ENCODE assay signal across 23 cellular contexts in the genomic region with DNA sequence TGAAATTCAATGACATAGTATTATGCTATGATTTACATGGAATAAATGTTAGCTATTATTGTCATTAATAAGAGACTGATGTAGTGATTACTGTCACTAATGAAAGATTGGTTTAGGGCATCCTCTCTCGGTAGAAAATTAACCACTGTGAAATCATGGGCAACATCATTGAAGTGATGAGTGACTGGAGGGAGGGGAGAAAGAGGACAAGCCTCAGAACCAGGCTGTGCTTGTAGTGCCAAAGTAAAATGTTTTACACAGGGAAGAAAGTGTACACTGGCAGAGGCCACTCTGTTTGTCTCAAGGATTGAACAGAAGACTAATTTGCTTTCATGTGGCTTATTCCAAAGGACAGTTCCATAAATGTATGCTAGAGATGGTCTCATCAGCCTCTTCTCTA.
DNase-seq lines count a peak whose midpoint lies in the region; ATAC-seq and TF ChIP-seq lines count a peak whose summit lies in the region.
"Had no signal": no experiment of that assay in that cellular context is flagged by ENCODE, and none has a peak within 500 bp of the region (broad histone marks: within the 10 kb centered on the region; RNA-seq: fewer than 3 reads in every experiment).

No MANE protein-coding gene starts in this region.

- no peak for TF ChIP-seq POLR2A in esophagus muscularis mucosa (IDR thresholded peaks at IDR 0.05; ENCODE audit: low read depth)

- H3K36me3 ChIP-seq in esophagus muscularis mucosa (no peaks in the 10 kb centered on the region), mucosa of descending colon (ENCODE audit: low read depth) (no peaks in the 10 kb centered on the region)
- H3K36me3 ChIP-seq: BLaER1 treated with 17β-estradiol and CSF1 and Interleukin-3, amounts not matched to agents 10 nM and 100 nM; SJSA1 had no signal

- TF ChIP-seq CTCF in esophagus muscularis mucosa (IDR thresholded peaks at IDR 0.05) (no peak), mucosa of descending colon (IDR thresholded peaks at IDR 0.05) (no peak)

- H3K4me1 ChIP-seq in esophagus muscularis mucosa, result peaks cover 0 to 2% (median 0%) of the 10 kb centered on the region in 4 donors
- H3K4me1 ChIP-seq in mucosa of descending colon (ENCODE audit: low read depth), result no peaks in the 10 kb centered on the region
- H3K4me1 ChIP-seq: BLaER1 treated with 17β-estradiol and CSF1 and Interleukin-3, amounts not matched to agents 10 nM and 100 nM; SJSA1 had no signal

- WGBS in esophagus muscularis mucosa, result 86% methylated on average over 1 of the region's 1 CpG

- no peak overlapping the region for H3K4me3 ChIP-seq in esophagus muscularis mucosa
- no peak overlapping the region for H3K4me3 ChIP-seq in mucosa of descending colon
- H3K4me3 ChIP-seq: BLaER1 treated with 17β-estradiol and CSF1 and Interleukin-3, amounts not matched to agents 10 nM and 100 nM; GM23338; K562; PC-9; SJSA1 had no signal

- TF ChIP-seq EP300 in esophagus muscularis mucosa (IDR thresholded peaks at IDR 0.05), result no peak

- H3K27me3 ChIP-seq in esophagus muscularis mucosa, result no peaks in the 10 kb centered on the region
- H3K27me3 ChIP-seq: BLaER1 treated with 17β-estradiol and CSF1 and Interleukin-3, amounts not matched to agents 10 nM and 100 nM; SJSA1 had no signal

- peak overlapping the region; percentile 95 for H3K27ac ChIP-seq in angular gyrus (ENCODE audit: low read depth, low read length)
- no peak overlapping the region for H3K27ac ChIP-seq in esophagus muscularis mucosa (replicated peaks in 1 of 4)
- peak overlapping the region; percentile 93 for H3K27ac ChIP-seq in substantia nigra (ENCODE audit: low read depth, low read length, poor library complexity, severe bottlenecking)
- H3K27ac ChIP-seq: BLaER1 treated with 17β-estradiol and CSF1 and Interleukin-3, amounts not matched to agents 10 nM and 100 nM; PC-9; SJSA1 had no signal

- ATAC-seq in mucosa of descending colon, result no peak
- ATAC-seq: K562, Right ventricle myocardium inferior had no signal

- intact Hi-C loops in esophagus muscularis mucosa (cut with DNase I) (no loop called here), posterior vena cava (cut with DNase I) (no loop called here), mucosa of descending colon (cut with DNase I, micrococcal nuclease) (no loop called here)

- DNase-seq in esophagus muscularis mucosa (ENCODE audit: extremely low spot score) (peak; percentile 74), midbrain (lab: John Stamatoyannopoulos, UW) (peak; percentile 39), substantia nigra (lab: John Stamatoyannopoulos, UW) (peak in 4 of 49 donors; percentile 2 to 33 (median 12)), NCI-H2029 treated with DMSO at 0.1 percent for 48 hours (lab: John Stamatoyannopoulos, UW) (no peak), SK-N-DZ (ENCODE audit: low spot score) (no peak), posterior vena cava (ENCODE audit: low spot score) (no peak), mucosa of descending colon (no peak)
- DNase-seq: CD4-positive, alpha-beta T cell; DMS53; HFFc6; Kasumi-1; MV-4-11; NCI-H1105 treated with DMSO at 0.1 percent for 48 hours; NCI-H146; NCI-H1930; NCI-H526 treated with DMSO at 0.1 percent for 48 hours; PC-9 had no signal

- H3K9me3 ChIP-seq in esophagus muscularis mucosa, result peaks cover 0 to 15% (median 13%) of the 10 kb centered on the region in 4 donors
- peaks cover 27% of the 10 kb centered on the region for H3K9me3 ChIP-seq in mucosa of descending colon

Comparison
In these comparisons a context has a peak if more than half of its experiments do, and no peak if none do; other contexts are left out.
1. H3K27ac ChIP-seq: peak in angular gyrus (single experiment) and substantia nigra (single experiment); none in esophagus muscularis mucosa (0 of 4).
2. DNase-seq: peak in esophagus muscularis mucosa (single experiment) and midbrain (single experiment); none in NCI-H2029 treated with DMSO at 0.1 percent for 48 hours (single experiment), SK-N-DZ (single experiment), posterior vena cava (single experiment) and mucosa of descending colon (0 of 3).